8 cellular contexts compared by ENCODE assay signal in genomic region chr7:1065263-1066260, GRCh38. TPM values are rescaled to one million over a fixed set of nuclear protein-coding genes. Genes with fewer than 3 reads are reported as not detected.
A peak's percentile ranks its signal among the peaks of the same experiment; 100 is the strongest.
DNase-seq lines count a peak whose midpoint lies in the region; ATAC-seq and TF ChIP-seq lines count a peak whose summit lies in the region.

No MANE protein-coding gene starts in this region.

- H2AFZ ChIP-seq in SU-DHL-6 (ENCODE audit: low read depth, low read length, severe bottlenecking): no peak overlapping the region

- H3K9ac ChIP-seq in SU-DHL-6 (ENCODE audit: low read length): no peak overlapping the region

- no peak overlapping the region for H3K4me3 ChIP-seq in SU-DHL-6 (ENCODE audit: insufficient read depth, low read length, poor library complexity, severe bottlenecking)
- peak overlapping the region in 2 of 4 donors; percentile 29 to 36 for H3K4me3 ChIP-seq in upper lobe of left lung

- H3K4me1 ChIP-seq in upper lobe of left lung: peaks cover 23 to 28% (median 24%) of the 10 kb centered on the region in 4 donors

- no peaks in the 10 kb centered on the region for H3K9me2 ChIP-seq in SU-DHL-6 (replicated peaks; ENCODE audit: insufficient read depth, low read length)

- peak; percentile 91 for DNase-seq in Right ventricle myocardium inferior (ENCODE audit: missing footprints)
- peak; percentile 96 for DNase-seq in posterior vena cava (ENCODE audit: low spot score)
- DNase-seq in upper lobe of left lung: peak; percentile 86 to 94

- H3K27me3 ChIP-seq in SU-DHL-6 (ENCODE audit: low read length) (no peaks in the 10 kb centered on the region), upper lobe of left lung (no peaks in the 10 kb centered on the region)

- H3K79me2 ChIP-seq in SU-DHL-6 (ENCODE audit: insufficient read depth, low read length): no peaks in the 10 kb centered on the region

- no peaks in the 10 kb centered on the region for H3K9me3 Mint-ChIP-seq in activated naive CD4-positive, alpha-beta T cell treated with anti-CD3 and anti-CD28 coated beads, Interleukin-2, amount 50 U/mL, for 24 hours

- no peaks in the 10 kb centered on the region for H4K20me1 ChIP-seq in SU-DHL-6 (ENCODE audit: low read depth, low read length)

- TF ChIP-seq CTCF in C4-2B (conservative IDR thresholded peaks at IDR 0.05): peak; percentile 93
- peak; percentile 94 for TF ChIP-seq CTCF in SU-DHL-6 (IDR thresholded peaks at IDR 0.05; ENCODE audit: insufficient read depth, low read length, poor library complexity, severe bottlenecking)
- TF ChIP-seq CTCF in upper lobe of left lung (IDR thresholded peaks at IDR 0.05): peak; percentile 91 to 98 (median 96)

- TF ChIP-seq EP300 in Ishikawa (IDR thresholded peaks at IDR 0.05; ENCODE audit: borderline replicate concordance): no peak
- TF ChIP-seq EP300 in upper lobe of left lung (IDR thresholded peaks at IDR 0.05): no peak

- H3K36me3 ChIP-seq in SU-DHL-6 (ENCODE audit: low read length): no peaks in the 10 kb centered on the region
- H3K36me3 ChIP-seq in upper lobe of left lung: no peaks in the 10 kb centered on the region

- H3K4me1 Mint-ChIP-seq in activated naive CD4-positive, alpha-beta T cell treated with anti-CD3 and anti-CD28 coated beads, Interleukin-2, amount 50 U/mL, for 24 hours: peaks cover 4% of the 10 kb centered on the region

- H3K4me3 Mint-ChIP-seq in activated naive CD4-positive, alpha-beta T cell treated with anti-CD3 and anti-CD28 coated beads, Interleukin-2, amount 50 U/mL, for 24 hours: peak overlapping the region; percentile 65

- H3K27ac ChIP-seq in C4-2B (no peak overlapping the region), SU-DHL-6 (ENCODE audit: low read depth, low read length) (no peak overlapping the region), upper lobe of left lung (peak overlapping the region in 1 of 4 donors; percentile 17)

- WGBS in upper lobe of left lung, 2 donors: 31 to 38% methylated on average over 32 to 37 of the region's 61 CpGs

- ATAC-seq in GM19438 (IDR thresholded peaks at IDR 0.05; ENCODE audit: low read depth, unreplicated experiment) (peak; percentile 55), Right ventricle myocardium inferior (peak; percentile 97), upper lobe of left lung (ENCODE audit: low FRiP score in 2 of 2) (peak; percentile 87 to 95)

- peak; percentile 85 for TF ChIP-seq RAD21 in Ishikawa (IDR thresholded peaks at IDR 0.05; ENCODE audit: low read depth)

- no peaks in the 10 kb centered on the region for H3K27me3 Mint-ChIP-seq in activated naive CD4-positive, alpha-beta T cell treated with anti-CD3 and anti-CD28 coated beads, Interleukin-2, amount 50 U/mL, for 24 hours

- peaks cover 3% of the 10 kb centered on the region; the same call in 1 of the 2 replicates for H3K9me3 ChIP-seq in SU-DHL-6 (ENCODE audit: insufficient read depth, low read length)
- H3K9me3 ChIP-seq in upper lobe of left lung: no peaks in the 10 kb centered on the region

- H3K4me2 ChIP-seq in SU-DHL-6 (ENCODE audit: low read depth, low read length, poor library complexity, severe bottlenecking): peak overlapping the region; percentile 24

- no peak overlapping the region for H3K27ac Mint-ChIP-seq in activated naive CD4-positive, alpha-beta T cell treated with anti-CD3 and anti-CD28 coated beads, Interleukin-2, amount 50 U/mL, for 24 hours

- TF ChIP-seq POLR2A in upper lobe of left lung (IDR thresholded peaks at IDR 0.05): no peak

- no peaks in the 10 kb centered on the region for H3F3A ChIP-seq in SU-DHL-6 (ENCODE audit: insufficient read depth)

- intact Hi-C loops in Right ventricle myocardium inferior (cut with DNase I): loop anchor here (1.0 kb wide), 1 partner anchor 72 kb away; no protein-coding TSS in a partner anchor
- intact Hi-C loops in posterior vena cava (cut with DNase I): loop anchor here (1.0 to 2.0 kb wide), 3 partner anchors 10 to 73 kb away; no protein-coding TSS in a partner anchor

- no peaks in the 10 kb centered on the region for H3K36me3 Mint-ChIP-seq in activated naive CD4-positive, alpha-beta T cell treated with anti-CD3 and anti-CD28 coated beads, Interleukin-2, amount 50 U/mL, for 24 hours

TF ChIP-seq in Ishikawa, 13 proteins besides CTCF, POLR2A, EP300 and RAD21:
- TF ChIP-seq YY1 (IDR thresholded peaks at IDR 0.05; ENCODE audit: low read depth): no peak

RNA-seq across cellular contexts. Expression of gene GPR146, which starts 21.2 kb away (rescaled TPM):
- total RNA-seq in Right ventricle myocardium inferior: 30.6 TPM
- total RNA-seq in posterior vena cava: 10 to 100 TPM in 1 of 2 donors, 1 to 10 TPM in 1; 9.4 to 14.3 TPM
- 10 to 100 TPM; 11.2 to 32.8 (median 28.9) TPM for total RNA-seq in upper lobe of left lung

RNA-seq across cellular contexts. Expression of gene GPER1, which starts 22.4 kb away (rescaled TPM):
- total RNA-seq in Right ventricle myocardium inferior (3.6 TPM), posterior vena cava (1 to 10 TPM; 5.5 to 6.6 TPM), upper lobe of left lung (10 to 100 TPM in 2 of 6 donors, 1 to 10 TPM in 4; 6.5 to 24.7 (median 8.5) TPM)
